8 cellular contexts compared by ENCODE assay signal in the genomic region with DNA sequence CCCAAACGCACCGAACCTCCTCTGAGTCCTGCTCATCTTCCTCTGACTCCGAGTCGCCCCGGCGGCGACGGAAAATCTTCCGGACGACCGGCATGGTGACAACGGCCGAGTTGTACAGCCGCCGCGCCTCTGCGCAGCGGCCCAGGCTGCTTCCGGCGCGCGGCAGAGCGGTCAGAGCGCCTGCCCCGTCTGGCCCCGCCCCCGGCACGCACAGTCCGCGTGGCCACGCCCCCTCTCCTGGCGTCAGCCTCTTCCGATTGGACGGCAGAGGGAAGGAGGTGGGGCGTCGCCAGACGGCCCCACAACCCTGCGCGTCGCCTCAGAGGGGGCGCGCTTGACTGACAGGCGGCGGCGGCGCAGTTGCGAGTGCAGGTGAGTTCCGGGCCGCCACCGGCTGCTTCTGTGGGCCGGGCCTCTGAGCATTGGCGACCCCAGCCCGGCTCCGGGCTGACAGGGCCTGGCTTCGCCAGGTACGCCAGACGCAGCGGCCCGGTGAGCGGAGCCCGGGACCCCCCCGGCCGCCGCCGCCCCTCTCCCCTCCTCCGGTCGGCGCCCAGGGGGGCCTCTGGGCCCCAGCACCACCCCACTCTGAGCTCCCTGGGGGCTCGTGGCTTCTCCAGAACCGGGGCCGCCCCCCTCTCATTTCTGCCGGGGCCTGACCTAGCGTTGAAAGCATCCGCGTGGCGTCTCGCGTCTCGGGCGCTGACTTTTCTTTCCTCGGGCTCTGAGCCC. TPM values are rescaled to one million over a fixed set of nuclear protein-coding genes. Genes with fewer than 3 reads are reported as not detected.
DNase-seq lines count a peak whose midpoint lies in the region; ATAC-seq and TF ChIP-seq lines count a peak whose summit lies in the region.

A gene with protein sequence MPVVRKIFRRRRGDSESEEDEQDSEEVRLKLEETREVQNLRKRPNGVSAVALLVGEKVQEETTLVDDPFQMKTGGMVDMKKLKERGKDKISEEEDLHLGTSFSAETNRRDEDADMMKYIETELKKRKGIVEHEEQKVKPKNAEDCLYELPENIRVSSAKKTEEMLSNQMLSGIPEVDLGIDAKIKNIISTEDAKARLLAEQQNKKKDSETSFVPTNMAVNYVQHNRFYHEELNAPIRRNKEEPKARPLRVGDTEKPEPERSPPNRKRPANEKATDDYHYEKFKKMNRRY (minus strand): TSS at position 148 of the 732 bp plus-strand sequence. CDS start 54 bp downstream, at position 94.
Gene USP20 (plus strand): TSS at position 331 of the 732 bp plus-strand sequence. CDS start 17,098 bp downstream, outside the sequence.

- H3K27ac ChIP-seq in suprapubic skin, result peak within 1 kb of the TSS; percentile 86

- H3K36me3 Mint-ChIP-seq in activated naive CD4-positive, alpha-beta T cell treated with anti-CD3 and anti-CD28 coated beads, Interleukin-2, amount 50 U/mL, for 24 hours, result peaks cover 6% of the 10 kb centered on the region

- H3K4me3 ChIP-seq in GM08714 (ENCODE audit: low read length) (peak within 1 kb of the TSS; percentile 88), suprapubic skin (peak within 1 kb of the TSS; percentile 99)

- H3K27me3 Mint-ChIP-seq in activated naive CD4-positive, alpha-beta T cell treated with anti-CD3 and anti-CD28 coated beads, Interleukin-2, amount 50 U/mL, for 24 hours, result no peaks in the 10 kb centered on the region

- peak within 1 kb of the TSS; percentile 98 for H3K4me3 Mint-ChIP-seq in activated naive CD4-positive, alpha-beta T cell treated with anti-CD3 and anti-CD28 coated beads, Interleukin-2, amount 50 U/mL, for 24 hours

- ATAC-seq in HG02610 (IDR thresholded peaks at IDR 0.05; ENCODE audit: unreplicated experiment) (peak; percentile 93), SK-N-SH treated with all-trans-retinoic acid at 6 μM for 48 hours (peak; percentile 89)

- no peaks in the 10 kb centered on the region for H3K27me3 ChIP-seq in suprapubic skin

- 0% methylated on average over 12 of the region's 81 CpGs for WGBS in suprapubic skin

- TF ChIP-seq EP300 in suprapubic skin (IDR thresholded peaks at IDR 0.05), result no peak

- DNase-seq in NCI-H1092 treated with DMSO at 0.1 percent for 48 hours (lab: John Stamatoyannopoulos, UW), result peak; percentile 97
- DNase-seq in glomerular endothelial cell (ENCODE audit: extremely low read depth, low read depth, low spot score), result no peak
- peak; percentile 95 for DNase-seq in occipital lobe (lab: John Stamatoyannopoulos, UW)
- peak; percentile 94 to 95 for DNase-seq in suprapubic skin (ENCODE audit: low spot score in 2 of 2)

- peaks cover 62% of the 10 kb centered on the region for H3K4me1 Mint-ChIP-seq in activated naive CD4-positive, alpha-beta T cell treated with anti-CD3 and anti-CD28 coated beads, Interleukin-2, amount 50 U/mL, for 24 hours

- peak; percentile 84 to 94 for TF ChIP-seq POLR2A in suprapubic skin (IDR thresholded peaks at IDR 0.05)

- peaks cover 35% of the 10 kb centered on the region for H3K4me1 ChIP-seq in suprapubic skin

- peaks cover 30% of the 10 kb centered on the region for H3K36me3 ChIP-seq in suprapubic skin

- H3K9me3 ChIP-seq in suprapubic skin, result no peaks in the 10 kb centered on the region

- no peak for TF ChIP-seq CTCF in suprapubic skin (IDR thresholded peaks at IDR 0.05)

- peak within 1 kb of the TSS; percentile 98 for H3K27ac Mint-ChIP-seq in activated naive CD4-positive, alpha-beta T cell treated with anti-CD3 and anti-CD28 coated beads, Interleukin-2, amount 50 U/mL, for 24 hours

- no peaks in the 10 kb centered on the region for H3K9me3 Mint-ChIP-seq in activated naive CD4-positive, alpha-beta T cell treated with anti-CD3 and anti-CD28 coated beads, Interleukin-2, amount 50 U/mL, for 24 hours

TF ChIP-seq in SK-N-SH treated with all-trans-retinoic acid at 6 μM for 48 hours, 23 proteins besides CTCF, POLR2A, EP300 and RAD21:
- TF ChIP-seq SNAI2 (CRISPR knock-in tag; IDR thresholded peaks at IDR 0.05) (no peak), ESRRG (CRISPR knock-in tag; IDR thresholded peaks at IDR 0.05) (no peak), RARB (CRISPR knock-in tag; IDR thresholded peaks at IDR 0.05) (no peak), OSR1 (CRISPR knock-in tag; IDR thresholded peaks at IDR 0.05) (no peak), TOX (CRISPR knock-in tag; IDR thresholded peaks at IDR 0.05; ENCODE audit: borderline replicate concordance) (no peak), ZNF565 (CRISPR knock-in tag; conservative IDR thresholded peaks at IDR 0.05; ENCODE audit: low read depth) (no peak), ZFP3 (CRISPR knock-in tag; IDR thresholded peaks at IDR 0.05) (no peak), POU6F1 (CRISPR knock-in tag; IDR thresholded peaks at IDR 0.05; ENCODE audit: borderline replicate concordance, low read depth) (no peak), PPARA (CRISPR knock-in tag; IDR thresholded peaks at IDR 0.05; ENCODE audit: borderline replicate concordance) (no peak), ISL1 (CRISPR knock-in tag; IDR thresholded peaks at IDR 0.05) (no peak), ZFP30 (CRISPR knock-in tag; IDR thresholded peaks at IDR 0.05) (no peak), CREB5 (CRISPR knock-in tag; IDR thresholded peaks at IDR 0.05; ENCODE audit: low read depth) (no peak), ZC3H10 (CRISPR knock-in tag; IDR thresholded peaks at IDR 0.05) (no peak), GLIS3 (CRISPR knock-in tag; IDR thresholded peaks at IDR 0.05) (no peak), ZNF8 (CRISPR knock-in tag; IDR thresholded peaks at IDR 0.05) (no peak), ARNTL (CRISPR knock-in tag; IDR thresholded peaks at IDR 0.05; ENCODE audit: borderline replicate concordance, low read depth) (no peak), ZNF70 (CRISPR knock-in tag; IDR thresholded peaks at IDR 0.05) (no peak)
- TF ChIP-seq, protein P1, sequence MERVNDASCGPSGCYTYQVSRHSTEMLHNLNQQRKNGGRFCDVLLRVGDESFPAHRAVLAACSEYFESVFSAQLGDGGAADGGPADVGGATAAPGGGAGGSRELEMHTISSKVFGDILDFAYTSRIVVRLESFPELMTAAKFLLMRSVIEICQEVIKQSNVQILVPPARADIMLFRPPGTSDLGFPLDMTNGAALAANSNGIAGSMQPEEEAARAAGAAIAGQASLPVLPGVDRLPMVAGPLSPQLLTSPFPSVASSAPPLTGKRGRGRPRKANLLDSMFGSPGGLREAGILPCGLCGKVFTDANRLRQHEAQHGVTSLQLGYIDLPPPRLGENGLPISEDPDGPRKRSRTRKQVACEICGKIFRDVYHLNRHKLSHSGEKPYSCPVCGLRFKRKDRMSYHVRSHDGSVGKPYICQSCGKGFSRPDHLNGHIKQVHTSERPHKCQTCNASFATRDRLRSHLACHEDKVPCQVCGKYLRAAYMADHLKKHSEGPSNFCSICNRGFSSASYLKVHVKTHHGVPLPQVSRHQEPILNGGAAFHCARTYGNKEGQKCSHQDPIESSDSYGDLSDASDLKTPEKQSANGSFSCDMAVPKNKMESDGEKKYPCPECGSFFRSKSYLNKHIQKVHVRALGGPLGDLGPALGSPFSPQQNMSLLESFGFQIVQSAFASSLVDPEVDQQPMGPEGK (CRISPR knock-in tag; IDR thresholded peaks at IDR 0.05; ENCODE audit: borderline replicate concordance), result no peak

RNA-seq across cellular contexts. Expression of the first gene that starts in this region (rescaled TPM):
- total RNA-seq in glomerular endothelial cell (46.3 and 58.4 TPM in 2 replicates), occipital lobe (40.2 TPM), suprapubic skin (10 to 100 TPM; 32.7 to 71.9 (median 43.7) TPM)

RNA-seq across cellular contexts. Expression of gene USP20, which starts in this region (rescaled TPM):
- total RNA-seq in glomerular endothelial cell (19.9 and 23.7 TPM in 2 replicates), occipital lobe (9.8 TPM), suprapubic skin (10 to 100 TPM; 22.6 to 51.4 (median 34.4) TPM)
